In the genomic region with DNA sequence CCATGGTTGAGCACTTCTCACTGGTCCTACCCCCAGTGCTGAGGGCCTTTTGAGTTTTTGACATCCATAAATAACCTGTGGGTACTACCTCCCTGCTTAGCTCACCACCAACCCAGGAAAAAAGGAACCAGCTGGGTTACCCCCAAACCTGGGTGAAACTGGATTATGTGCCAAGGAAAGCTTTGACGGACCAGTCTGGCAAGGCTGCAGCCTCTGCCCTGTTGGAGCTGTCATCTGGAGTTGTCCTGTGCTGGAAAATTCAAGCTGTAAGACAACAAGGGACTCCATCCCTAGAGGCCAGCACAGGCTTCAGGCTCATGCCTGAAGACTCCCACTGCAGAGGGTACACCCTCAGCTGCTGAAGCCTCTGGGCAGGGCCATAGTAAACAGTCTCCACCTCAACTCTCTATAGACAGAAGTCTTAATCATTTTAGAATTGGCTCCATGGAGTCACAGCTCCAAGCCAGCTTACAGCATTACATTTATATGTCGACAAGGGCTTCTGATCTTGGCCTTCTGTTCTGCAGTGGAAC, we compare ENCODE assay signal across 8 cellular contexts.
DNase-seq lines count a peak whose midpoint lies in the region; ATAC-seq and TF ChIP-seq lines count a peak whose summit lies in the region.
"Had no signal": no experiment of that assay in that cellular context is flagged by ENCODE, and none has a peak within 500 bp of the region (broad histone marks: within the 10 kb centered on the region; RNA-seq: fewer than 3 reads in every experiment).

No MANE protein-coding gene starts in this region.

- H3K27me3 ChIP-seq in HCT116 (ENCODE audit: insufficient read depth, low read length) = no peaks in the 10 kb centered on the region
- H3K27me3 ChIP-seq in testis = no peaks in the 10 kb centered on the region

- 60 to 69% methylated on average over 2 of the region's 2 CpGs for WGBS in testis, 2 donors

- peaks cover 90% of the 10 kb centered on the region for H3K79me2 ChIP-seq in HCT116 (ENCODE audit: insufficient read depth, low read length)

- H3K27ac ChIP-seq in HCT116 (ENCODE audit: low read depth, low read length) = peak overlapping the region; percentile 5; the same call in 1 of the 2 replicates
- peak overlapping the region in 1 of 2 donors; percentile 29 for H3K27ac ChIP-seq in testis

- RAD21 ChIA-PET in HCT116 (lab: Charles Lee; ENCODE audit: low non-redundant PET in 1 of 2, low total read pairs in 2 of 2, uncharacterized antibody in 2 of 2, unreplicated experiment in 2 of 2) = no interaction called here

- no peak for TF ChIP-seq POLR2A in HCT116 (IDR thresholded peaks at IDR 0.05; ENCODE audit: borderline replicate concordance, extremely low read depth, insufficient read depth, insufficient read length)
- TF ChIP-seq POLR2A in testis (IDR thresholded peaks at IDR 0.05) = no peak

- H3K9me2 ChIP-seq in HCT116 (ENCODE audit: insufficient read depth) = no peaks in the 10 kb centered on the region

- H3K4me3 Mint-ChIP-seq in activated CD8-positive, alpha-beta T cell treated with anti-CD3 and anti-CD28 coated beads, Interleukin-2, amount 10 ng/mL, durations not matched to agents 7 days and 5 days = peak overlapping the region; percentile 34

- TF ChIP-seq CTCF in HCT116 (IDR thresholded peaks at IDR 0.05 in 2 of 3, conservative IDR thresholded peaks at IDR 0.05 in 1 of 3; ENCODE audit: borderline replicate concordance in 1 of 3, insufficient read depth in 1 of 3, low read depth in 2 of 3, low read length in 2 of 3) = no peak
- TF ChIP-seq CTCF in testis (IDR thresholded peaks at IDR 0.05) = no peak

- H3K9me3 Mint-ChIP-seq in activated CD8-positive, alpha-beta T cell treated with anti-CD3 and anti-CD28 coated beads, Interleukin-2, amount 10 ng/mL, durations not matched to agents 7 days and 5 days (ENCODE audit: insufficient read depth) = no peaks in the 10 kb centered on the region

- TF ChIP-seq RAD21 in HCT116 (IDR thresholded peaks at IDR 0.05; ENCODE audit: low read depth) = no peak

- CTCF ChIA-PET in HCT116 (lab: Charles Lee) = interaction anchor here (2.0 kb wide), 1 partner anchor 48 kb away, joined by 10 read pairs; no protein-coding TSS in a partner anchor
- CTCF ChIA-PET in activated CD8-positive, alpha-beta T cell treated with anti-CD3 and anti-CD28 coated beads, Interleukin-2, amount 10 ng/mL, durations not matched to agents 7 days and 5 days (lab: Charles Lee) = interaction anchor here (0.7 to 18.7 kb wide), 6 partner anchors 13 to 47 kb away, joined by 3 to 421 read pairs (median 68); no protein-coding TSS in a partner anchor

- H3K4me1 Mint-ChIP-seq in activated CD8-positive, alpha-beta T cell treated with anti-CD3 and anti-CD28 coated beads, Interleukin-2, amount 10 ng/mL, durations not matched to agents 7 days and 5 days (ENCODE audit: low read depth) = peaks cover 96% of the 10 kb centered on the region

- peak overlapping the region; percentile 52 for H3K4me2 ChIP-seq in HCT116 (ENCODE audit: low read length)

- no peaks in the 10 kb centered on the region for H3K36me3 ChIP-seq in HCT116 (ENCODE audit: control insufficient read depth in 1 of 2, insufficient read depth in 2 of 2, low read length in 2 of 2)
- no peaks in the 10 kb centered on the region for H3K36me3 ChIP-seq in testis (ENCODE audit: low read depth, missing control alignments)

- intact Hi-C loops in HCT116 (cut with micrococcal nuclease) = no loop called here
- intact Hi-C loops in left ventricle myocardium superior (cut with micrococcal nuclease) = loop anchor here (10.0 kb wide), 1 partner anchor 45 kb away; no protein-coding TSS in a partner anchor
- intact Hi-C loops in testis (cut with DNase I; ENCODE audit: low total_unique reads) = no loop called here

- no peaks in the 10 kb centered on the region for H3K9me3 ChIP-seq in HCT116 (ENCODE audit: control insufficient read depth in 1 of 2, insufficient read depth in 1 of 2, low read depth in 1 of 2, low read length in 2 of 2)
- H3K9me3 ChIP-seq in testis = no peaks in the 10 kb centered on the region

- no peaks in the 10 kb centered on the region for H3K27me3 Mint-ChIP-seq in activated CD8-positive, alpha-beta T cell treated with anti-CD3 and anti-CD28 coated beads, Interleukin-2, amount 10 ng/mL, durations not matched to agents 7 days and 5 days (ENCODE audit: low read depth)

- H3K27ac Mint-ChIP-seq in activated CD8-positive, alpha-beta T cell treated with anti-CD3 and anti-CD28 coated beads, Interleukin-2, amount 10 ng/mL, durations not matched to agents 7 days and 5 days = peak overlapping the region; percentile 66

- 0 out of 4 replicates have a peak overlapping the region, but pooled peaks of 1 of the 2 experiments have one; percentile 0 for H3K4me3 ChIP-seq in HCT116 (replicated peaks in 1 of 2; ENCODE audit: low read depth in 1 of 2, low read length in 2 of 2)
- H3K4me3 ChIP-seq in testis = no peak overlapping the region

- peaks cover 22% of the 10 kb centered on the region for H3K36me3 Mint-ChIP-seq in activated CD8-positive, alpha-beta T cell treated with anti-CD3 and anti-CD28 coated beads, Interleukin-2, amount 10 ng/mL, durations not matched to agents 7 days and 5 days (ENCODE audit: low read depth)

- peak; percentile 54 for ATAC-seq in HCT116
- ATAC-seq in activated CD8-positive, alpha-beta T cell treated with anti-CD3 and anti-CD28 coated beads, Interleukin-2, amount 10 ng/mL, durations not matched to agents 7 days and 5 days = peak; percentile 12
- peak; percentile 13 for ATAC-seq in left ventricle myocardium superior
- ATAC-seq in stimulated activated naive CD8-positive, alpha-beta T cell treated with anti-CD3 and anti-CD28 coated beads, Interleukin-15, Interleukin-2, amounts not matched to agents 100 U/mL and 50 U/mL, for 24 hours = peak; percentile 9
- ATAC-seq in GM19397 (IDR thresholded peaks at IDR 0.05; ENCODE audit: unreplicated experiment) = no peak

- peak overlapping the region; percentile 6 for H3K9ac ChIP-seq in HCT116 (ENCODE audit: low read length)

- no TSS peak for BruUV-seq in HCT116 (replicated peaks; lab: Mats Ljungman, UMichigan)

- H3K4me1 ChIP-seq in HCT116 (ENCODE audit: control insufficient read depth in 1 of 2, insufficient read depth in 2 of 2, low read length in 2 of 2) (peaks cover 44 to 48% of the 10 kb centered on the region in 2 experiments), testis (no peaks in the 10 kb centered on the region)

- POLR2A ChIA-PET in HCT116 (lab: Charles Lee) = interaction anchor here (0.9 kb wide), 1 partner anchor 10 kb away, joined by 3 read pairs; no protein-coding TSS in a partner anchor
- POLR2A ChIA-PET in activated CD8-positive, alpha-beta T cell treated with anti-CD3 and anti-CD28 coated beads, Interleukin-2, amount 10 ng/mL, durations not matched to agents 7 days and 5 days (lab: Charles Lee) = interaction anchor here (0.6 to 3.0 kb wide), 6 partner anchors 21 to 302 kb away, joined by 3 to 22 read pairs (median 4); no protein-coding TSS in a partner anchor

- H2AFZ ChIP-seq in HCT116 (ENCODE audit: low read depth, low read length, poor library complexity, severe bottlenecking) = no peak overlapping the region

- no peak for DNase-seq in HCT116 (ENCODE audit: low read depth, low spot score)
- no peak for DNase-seq in activated CD8-positive, alpha-beta T cell treated with anti-CD3 and anti-CD28 coated beads, Interleukin-2, amount 10 ng/mL, durations not matched to agents 7 days and 5 days
- no peak for DNase-seq in left ventricle myocardium superior
- DNase-seq in stimulated activated naive CD8-positive, alpha-beta T cell treated with anti-CD3 and anti-CD28 coated beads, Interleukin-15, Interleukin-2, amounts not matched to agents 100 U/mL and 50 U/mL, for 24 hours = no peak
- no peak for DNase-seq in GF-D8 (lab: John Stamatoyannopoulos, UW)
- no peak for DNase-seq in testis
- DNase-seq: activated CD4-positive, alpha-beta T cell treated with anti-CD3 and anti-CD28 coated beads, Interleukin-2, amount 50 U/mL, for 4 hours had no signal

- H4K20me1 ChIP-seq in HCT116 (ENCODE audit: insufficient read depth) = no peaks in the 10 kb centered on the region; the same call in 1 of the 2 replicates

TF ChIP-seq in HCT116, 20 proteins besides CTCF, POLR2A, EP300 and RAD21:
- TF ChIP-seq ZFX (IDR thresholded peaks at IDR 0.05) = no peak
- no peak for TF ChIP-seq EGR1 (IDR thresholded peaks at IDR 0.05; ENCODE audit: low read depth)
- 0 out of 2 replicates have a peak, but pooled peaks have one; percentile 0 for TF ChIP-seq SRF (IDR thresholded peaks at IDR 0.05; ENCODE audit: low read depth)
- TF ChIP-seq JUND (IDR thresholded peaks at IDR 0.05) = no peak
- TF ChIP-seq CBX3 (IDR thresholded peaks at IDR 0.05; ENCODE audit: low read depth) = no peak
TF ChIP-seq in HCT116: peak in this region for 1.
